1 cellular context compared by ENCODE assay signal in genomic region chr20:3818155-3819151, GRCh38.
TF ChIP-seq lines count a peak whose summit lies in the region.

No MANE protein-coding gene starts in this region.

TF ChIP-seq in GM23338, 12 proteins besides CTCF, POLR2A, EP300 and RAD21 (continued from another document):
- 0 out of 2 replicates have a peak, but pooled peaks have one; percentile 4 for TF ChIP-seq ZNF462 (CRISPR knock-in tag; IDR thresholded peaks at IDR 0.05)
